1 cellular context compared by ENCODE assay signal in genomic region chr13:44989071-44989889, GRCh38.
TF ChIP-seq lines count a peak whose summit lies in the region.

TSS of gene GPALPP1 (plus strand) at chr13:44989538. CDS start at chr13:44989655, 117 bp downstream.
TSS of gene NUFIP1 (minus strand) at chr13:44989471. CDS start at chr13:44989436, 35 bp downstream.

TF ChIP-seq in GM12878, 131 proteins besides CTCF, POLR2A, EP300 and RAD21 (continued from another document):
- TF ChIP-seq E2F8 (IDR thresholded peaks at IDR 0.05; ENCODE audit: low read depth, partially characterized antibody): peak; percentile 82
